In genomic region chr19:7944177-7944761, GRCh38 we compare ENCODE assay signal across 8 cellular contexts. TPM values are rescaled to one million over a fixed set of nuclear protein-coding genes. Genes with fewer than 3 reads are reported as not detected.
DNase-seq lines count a peak whose midpoint lies in the region; ATAC-seq, FAIRE-seq and TF ChIP-seq lines count a peak whose summit lies in the region.

No MANE protein-coding gene starts in this region.

- 24 to 31% (median 28%) methylated on average over 17 to 18 of the region's 18 CpGs for WGBS in stomach, 5 donors

- peaks cover 14% of the 10 kb centered on the region for H3K36me3 Mint-ChIP-seq in activated T-helper 2 cell treated with anti-CD3 and anti-CD28 coated beads, Interferon-gamma antibody, Interleukin-2, Interleukin-4, amounts not matched to agents 10 μg/mL and 5 μg/mL and 100 μg/mL, durations not matched to agents 14 hours and 24 hours and 36 hours (ENCODE audit: low read depth)
- H3K36me3 Mint-ChIP-seq in neural crest cell (ENCODE audit: low read depth) = peaks cover 4% of the 10 kb centered on the region

- intact Hi-C loops in activated T-helper 2 cell treated with anti-CD3 and anti-CD28 coated beads, Interferon-gamma antibody, Interleukin-2, Interleukin-4, amounts not matched to agents 10 μg/mL and 5 μg/mL and 100 μg/mL, durations not matched to agents 14 hours and 24 hours and 36 hours (cut with micrococcal nuclease) = loop anchor here (10.0 kb wide), 1 partner anchor 311 kb away; no protein-coding TSS in a partner anchor
- intact Hi-C loops in stomach (cut with DNase I; ENCODE audit: low total_unique reads) = no loop called here

- no peaks in the 10 kb centered on the region for H3K27me3 ChIP-seq in stomach

- peak; percentile 32 for ATAC-seq in GM21737 (IDR thresholded peaks at IDR 0.05; ENCODE audit: unreplicated experiment)

- H3K27me3 Mint-ChIP-seq in activated T-helper 2 cell treated with anti-CD3 and anti-CD28 coated beads, Interferon-gamma antibody, Interleukin-2, Interleukin-4, amounts not matched to agents 10 μg/mL and 5 μg/mL and 100 μg/mL, durations not matched to agents 14 hours and 24 hours and 36 hours (ENCODE audit: low read depth) = no peaks in the 10 kb centered on the region
- H3K27me3 Mint-ChIP-seq in neural crest cell (ENCODE audit: low read depth) = no peaks in the 10 kb centered on the region

- FAIRE-seq in D721Med (lab: Jason Lieb, UNC) = no peak

- no peak for TF ChIP-seq POLR2A in stomach (IDR thresholded peaks at IDR 0.05)

- H3K27ac ChIP-seq in stomach = peak overlapping the region; percentile 92 to 100 (median 99)

- H3K4me3 ChIP-seq in stomach = peak overlapping the region; percentile 70 to 94 (median 81)

- peak; percentile 73 for TF ChIP-seq CTCF in D721Med (IDR thresholded peaks at IDR 0.05; ENCODE audit: insufficient read depth, missing control alignments)
- TF ChIP-seq CTCF in LNCAP (IDR thresholded peaks at IDR 0.05) = peak; percentile 84
- TF ChIP-seq CTCF in neural crest cell (conservative IDR thresholded peaks at IDR 0.05) = peak; percentile 99
- TF ChIP-seq CTCF in stomach (IDR thresholded peaks at IDR 0.05) = peak in 6 of 7 experiments; percentile 59 to 93 (median 88)

- peaks cover 15% of the 10 kb centered on the region for H3K4me1 Mint-ChIP-seq in activated T-helper 2 cell treated with anti-CD3 and anti-CD28 coated beads, Interferon-gamma antibody, Interleukin-2, Interleukin-4, amounts not matched to agents 10 μg/mL and 5 μg/mL and 100 μg/mL, durations not matched to agents 14 hours and 24 hours and 36 hours (ENCODE audit: low read depth)
- H3K4me1 Mint-ChIP-seq in neural crest cell = peaks cover 24% of the 10 kb centered on the region

- DNase-seq in D721Med (ENCODE audit: insufficient read length, low spot score) = no peak
- DNase-seq in RPMI8226 = peak; percentile 92
- DNase-seq in activated T-helper 2 cell treated with anti-CD3 and anti-CD28 coated beads, Interferon-gamma antibody, Interleukin-2, Interleukin-4, amounts not matched to agents 10 μg/mL and 5 μg/mL and 100 μg/mL, durations not matched to agents 14 hours and 24 hours and 36 hours (ENCODE audit: low spot score) = peak; percentile 79
- DNase-seq in fibroblast of the conjunctiva (ENCODE audit: low read depth) = peak; percentile 94
- peak; percentile 94 for DNase-seq in neural crest cell (ENCODE audit: low read depth, low spot score)
- peak; percentile 91 for DNase-seq in stomach

- no peaks in the 10 kb centered on the region for H3K9me3 ChIP-seq in stomach

- H3K27ac Mint-ChIP-seq in activated T-helper 2 cell treated with anti-CD3 and anti-CD28 coated beads, Interferon-gamma antibody, Interleukin-2, Interleukin-4, amounts not matched to agents 10 μg/mL and 5 μg/mL and 100 μg/mL, durations not matched to agents 14 hours and 24 hours and 36 hours = peak overlapping the region; percentile 93
- H3K27ac Mint-ChIP-seq in neural crest cell (ENCODE audit: unreplicated experiment) = peak overlapping the region; percentile 99

- peaks cover 15 to 44% (median 32%) of the 10 kb centered on the region in 4 donors for H3K4me1 ChIP-seq in stomach

- H3K36me3 ChIP-seq in stomach = peaks cover 6 to 22% (median 20%) of the 10 kb centered on the region in 4 donors

- TF ChIP-seq EP300 in stomach (IDR thresholded peaks at IDR 0.05) = no peak

- H3K4me3 Mint-ChIP-seq in activated T-helper 2 cell treated with anti-CD3 and anti-CD28 coated beads, Interferon-gamma antibody, Interleukin-2, Interleukin-4, amounts not matched to agents 10 μg/mL and 5 μg/mL and 100 μg/mL, durations not matched to agents 14 hours and 24 hours and 36 hours (ENCODE audit: low read depth) = peak overlapping the region; percentile 84
- H3K4me3 Mint-ChIP-seq in neural crest cell = peak overlapping the region; percentile 90

- H3K9me3 Mint-ChIP-seq in activated T-helper 2 cell treated with anti-CD3 and anti-CD28 coated beads, Interferon-gamma antibody, Interleukin-2, Interleukin-4, amounts not matched to agents 10 μg/mL and 5 μg/mL and 100 μg/mL, durations not matched to agents 14 hours and 24 hours and 36 hours = no peaks in the 10 kb centered on the region
- no peaks in the 10 kb centered on the region for H3K9me3 Mint-ChIP-seq in neural crest cell

RNA-seq across cellular contexts. Expression of gene TIMM44, which starts 0.8 kb away (rescaled TPM):
- 79.2 and 90.2 TPM in 2 replicates for total RNA-seq in activated T-helper 2 cell treated with anti-CD3 and anti-CD28 coated beads, Interferon-gamma antibody, Interleukin-2, Interleukin-4, amounts not matched to agents 10 μg/mL and 5 μg/mL and 100 μg/mL, durations not matched to agents 14 hours and 24 hours and 36 hours
- total RNA-seq in neural crest cell (95.9 and 97.6 TPM in 2 replicates), stomach (100 to 1,000 TPM in 2 of 5 donors, 10 to 100 TPM in 3; 41.0 to 123 (median 88.1) TPM)
- polyA plus RNA-seq in stomach = 10 to 100 TPM; 44.6 to 55.9 (median 49.4) TPM

RNA-seq across cellular contexts. Expression of gene CTXN1, which starts 18.3 kb away (rescaled TPM):
- 0.50 and 0.53 TPM in 2 replicates for total RNA-seq in activated T-helper 2 cell treated with anti-CD3 and anti-CD28 coated beads, Interferon-gamma antibody, Interleukin-2, Interleukin-4, amounts not matched to agents 10 μg/mL and 5 μg/mL and 100 μg/mL, durations not matched to agents 14 hours and 24 hours and 36 hours
- total RNA-seq in neural crest cell (129 and 130 TPM in 2 replicates), stomach (10 to 100 TPM in 1 of 5 donors, 1 to 10 TPM in 3, not detected in 1; 1.3 to 58.5 (median 3.8) TPM)
- 1 to 10 TPM in 2 of 3 donors, under 1 TPM in 1; 0.92 to 7.7 (median 1.2) TPM for polyA plus RNA-seq in stomach

RNA-seq across cellular contexts. Expression of gene SNAPC2, which starts 24.1 kb away (rescaled TPM):
- 18.4 and 19.5 TPM in 2 replicates for total RNA-seq in activated T-helper 2 cell treated with anti-CD3 and anti-CD28 coated beads, Interferon-gamma antibody, Interleukin-2, Interleukin-4, amounts not matched to agents 10 μg/mL and 5 μg/mL and 100 μg/mL, durations not matched to agents 14 hours and 24 hours and 36 hours
- 19.1 and 19.5 TPM in 2 replicates for total RNA-seq in neural crest cell
- total RNA-seq in stomach = 10 to 100 TPM in 3 of 5 donors, 1 to 10 TPM in 2; 2.3 to 18.3 (median 12.2) TPM
- polyA plus RNA-seq in stomach = 10 to 100 TPM; 15.0 to 22.8 (median 17.7) TPM

RNA-seq across cellular contexts. Expression of gene TGFBR3L, which starts 29.6 kb away (rescaled TPM):
- 6.3 TPM in 2 replicates for total RNA-seq in activated T-helper 2 cell treated with anti-CD3 and anti-CD28 coated beads, Interferon-gamma antibody, Interleukin-2, Interleukin-4, amounts not matched to agents 10 μg/mL and 5 μg/mL and 100 μg/mL, durations not matched to agents 14 hours and 24 hours and 36 hours
- total RNA-seq in neural crest cell (0.32 and 0.44 TPM in 2 replicates), stomach (not detected)
- polyA plus RNA-seq in stomach = 1 to 10 TPM in 1 of 3 donors, not detected in 2; 1.5 TPM

RNA-seq across cellular contexts. Expression of gene MAP2K7, which starts 40.6 kb away (rescaled TPM):
- total RNA-seq in activated T-helper 2 cell treated with anti-CD3 and anti-CD28 coated beads, Interferon-gamma antibody, Interleukin-2, Interleukin-4, amounts not matched to agents 10 μg/mL and 5 μg/mL and 100 μg/mL, durations not matched to agents 14 hours and 24 hours and 36 hours = 43.0 and 44.6 TPM in 2 replicates
- total RNA-seq in neural crest cell = 48.1 and 50.7 TPM in 2 replicates
- total RNA-seq in stomach = 10 to 100 TPM in 4 of 5 donors, 1 to 10 TPM in 1; 4.1 to 52.2 (median 11.0) TPM
- 10 to 100 TPM; 13.5 to 27.5 (median 15.9) TPM for polyA plus RNA-seq in stomach
